Comparison of ENCODE assay signal across 1 cellular context in the genomic region with DNA sequence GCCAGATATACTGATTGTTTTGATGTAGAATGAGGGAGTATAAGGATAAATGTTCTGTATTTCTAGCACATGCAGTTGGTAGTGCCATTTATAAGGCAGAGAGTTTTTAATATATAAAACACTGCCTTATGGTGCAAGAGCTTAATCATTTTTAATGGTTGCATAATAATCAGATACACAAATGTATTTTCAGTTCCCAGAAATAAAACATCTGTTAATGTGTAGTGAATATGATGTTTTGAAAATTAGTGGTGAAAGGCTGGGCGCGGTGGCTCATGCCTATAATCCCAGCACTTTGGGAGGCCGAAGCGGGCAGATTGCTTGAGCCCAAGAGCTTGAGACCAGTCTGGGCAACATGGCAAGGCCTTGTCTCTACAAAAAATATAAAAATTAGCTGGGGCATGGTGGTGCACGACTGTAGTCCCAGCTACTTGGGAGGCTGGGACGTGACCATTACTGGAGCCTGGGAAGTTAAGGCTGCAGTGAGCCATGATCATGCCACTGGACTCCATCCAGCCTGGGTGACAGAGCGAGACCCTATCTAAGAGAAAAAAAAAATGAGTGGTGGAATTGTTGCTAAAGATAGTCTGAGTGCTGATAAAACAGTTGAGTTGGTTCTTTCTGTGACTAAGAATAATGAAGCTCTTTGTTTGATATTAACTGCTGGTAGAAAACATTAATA.
TF ChIP-seq lines count a peak whose summit lies in the region.

No MANE protein-coding gene starts in this region.

TF ChIP-seq in K562, 482 proteins besides CTCF, POLR2A, EP300 and RAD21 (continued from another document):
- TF ChIP-seq, protein P1, sequence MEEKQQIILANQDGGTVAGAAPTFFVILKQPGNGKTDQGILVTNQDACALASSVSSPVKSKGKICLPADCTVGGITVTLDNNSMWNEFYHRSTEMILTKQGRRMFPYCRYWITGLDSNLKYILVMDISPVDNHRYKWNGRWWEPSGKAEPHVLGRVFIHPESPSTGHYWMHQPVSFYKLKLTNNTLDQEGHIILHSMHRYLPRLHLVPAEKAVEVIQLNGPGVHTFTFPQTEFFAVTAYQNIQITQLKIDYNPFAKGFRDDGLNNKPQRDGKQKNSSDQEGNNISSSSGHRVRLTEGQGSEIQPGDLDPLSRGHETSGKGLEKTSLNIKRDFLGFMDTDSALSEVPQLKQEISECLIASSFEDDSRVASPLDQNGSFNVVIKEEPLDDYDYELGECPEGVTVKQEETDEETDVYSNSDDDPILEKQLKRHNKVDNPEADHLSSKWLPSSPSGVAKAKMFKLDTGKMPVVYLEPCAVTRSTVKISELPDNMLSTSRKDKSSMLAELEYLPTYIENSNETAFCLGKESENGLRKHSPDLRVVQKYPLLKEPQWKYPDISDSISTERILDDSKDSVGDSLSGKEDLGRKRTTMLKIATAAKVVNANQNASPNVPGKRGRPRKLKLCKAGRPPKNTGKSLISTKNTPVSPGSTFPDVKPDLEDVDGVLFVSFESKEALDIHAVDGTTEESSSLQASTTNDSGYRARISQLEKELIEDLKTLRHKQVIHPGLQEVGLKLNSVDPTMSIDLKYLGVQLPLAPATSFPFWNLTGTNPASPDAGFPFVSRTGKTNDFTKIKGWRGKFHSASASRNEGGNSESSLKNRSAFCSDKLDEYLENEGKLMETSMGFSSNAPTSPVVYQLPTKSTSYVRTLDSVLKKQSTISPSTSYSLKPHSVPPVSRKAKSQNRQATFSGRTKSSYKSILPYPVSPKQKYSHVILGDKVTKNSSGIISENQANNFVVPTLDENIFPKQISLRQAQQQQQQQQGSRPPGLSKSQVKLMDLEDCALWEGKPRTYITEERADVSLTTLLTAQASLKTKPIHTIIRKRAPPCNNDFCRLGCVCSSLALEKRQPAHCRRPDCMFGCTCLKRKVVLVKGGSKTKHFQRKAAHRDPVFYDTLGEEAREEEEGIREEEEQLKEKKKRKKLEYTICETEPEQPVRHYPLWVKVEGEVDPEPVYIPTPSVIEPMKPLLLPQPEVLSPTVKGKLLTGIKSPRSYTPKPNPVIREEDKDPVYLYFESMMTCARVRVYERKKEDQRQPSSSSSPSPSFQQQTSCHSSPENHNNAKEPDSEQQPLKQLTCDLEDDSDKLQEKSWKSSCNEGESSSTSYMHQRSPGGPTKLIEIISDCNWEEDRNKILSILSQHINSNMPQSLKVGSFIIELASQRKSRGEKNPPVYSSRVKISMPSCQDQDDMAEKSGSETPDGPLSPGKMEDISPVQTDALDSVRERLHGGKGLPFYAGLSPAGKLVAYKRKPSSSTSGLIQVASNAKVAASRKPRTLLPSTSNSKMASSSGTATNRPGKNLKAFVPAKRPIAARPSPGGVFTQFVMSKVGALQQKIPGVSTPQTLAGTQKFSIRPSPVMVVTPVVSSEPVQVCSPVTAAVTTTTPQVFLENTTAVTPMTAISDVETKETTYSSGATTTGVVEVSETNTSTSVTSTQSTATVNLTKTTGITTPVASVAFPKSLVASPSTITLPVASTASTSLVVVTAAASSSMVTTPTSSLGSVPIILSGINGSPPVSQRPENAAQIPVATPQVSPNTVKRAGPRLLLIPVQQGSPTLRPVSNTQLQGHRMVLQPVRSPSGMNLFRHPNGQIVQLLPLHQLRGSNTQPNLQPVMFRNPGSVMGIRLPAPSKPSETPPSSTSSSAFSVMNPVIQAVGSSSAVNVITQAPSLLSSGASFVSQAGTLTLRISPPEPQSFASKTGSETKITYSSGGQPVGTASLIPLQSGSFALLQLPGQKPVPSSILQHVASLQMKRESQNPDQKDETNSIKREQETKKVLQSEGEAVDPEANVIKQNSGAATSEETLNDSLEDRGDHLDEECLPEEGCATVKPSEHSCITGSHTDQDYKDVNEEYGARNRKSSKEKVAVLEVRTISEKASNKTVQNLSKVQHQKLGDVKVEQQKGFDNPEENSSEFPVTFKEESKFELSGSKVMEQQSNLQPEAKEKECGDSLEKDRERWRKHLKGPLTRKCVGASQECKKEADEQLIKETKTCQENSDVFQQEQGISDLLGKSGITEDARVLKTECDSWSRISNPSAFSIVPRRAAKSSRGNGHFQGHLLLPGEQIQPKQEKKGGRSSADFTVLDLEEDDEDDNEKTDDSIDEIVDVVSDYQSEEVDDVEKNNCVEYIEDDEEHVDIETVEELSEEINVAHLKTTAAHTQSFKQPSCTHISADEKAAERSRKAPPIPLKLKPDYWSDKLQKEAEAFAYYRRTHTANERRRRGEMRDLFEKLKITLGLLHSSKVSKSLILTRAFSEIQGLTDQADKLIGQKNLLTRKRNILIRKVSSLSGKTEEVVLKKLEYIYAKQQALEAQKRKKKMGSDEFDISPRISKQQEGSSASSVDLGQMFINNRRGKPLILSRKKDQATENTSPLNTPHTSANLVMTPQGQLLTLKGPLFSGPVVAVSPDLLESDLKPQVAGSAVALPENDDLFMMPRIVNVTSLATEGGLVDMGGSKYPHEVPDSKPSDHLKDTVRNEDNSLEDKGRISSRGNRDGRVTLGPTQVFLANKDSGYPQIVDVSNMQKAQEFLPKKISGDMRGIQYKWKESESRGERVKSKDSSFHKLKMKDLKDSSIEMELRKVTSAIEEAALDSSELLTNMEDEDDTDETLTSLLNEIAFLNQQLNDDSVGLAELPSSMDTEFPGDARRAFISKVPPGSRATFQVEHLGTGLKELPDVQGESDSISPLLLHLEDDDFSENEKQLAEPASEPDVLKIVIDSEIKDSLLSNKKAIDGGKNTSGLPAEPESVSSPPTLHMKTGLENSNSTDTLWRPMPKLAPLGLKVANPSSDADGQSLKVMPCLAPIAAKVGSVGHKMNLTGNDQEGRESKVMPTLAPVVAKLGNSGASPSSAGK (IDR thresholded peaks at IDR 0.05) = no peak
- no peak for TF ChIP-seq NR4A1 (CRISPR knock-in tag; IDR thresholded peaks at IDR 0.05)
- no peak for TF ChIP-seq NR4A1 (tag; IDR thresholded peaks at IDR 0.05)
- TF ChIP-seq HNRNPL (IDR thresholded peaks at IDR 0.05; ENCODE audit: low read depth, low read length) = no peak
- no peak for TF ChIP-seq ZNF717 (CRISPR knock-in tag; IDR thresholded peaks at IDR 0.05)
- peak; percentile 74 for TF ChIP-seq NBN (IDR thresholded peaks at IDR 0.05; ENCODE audit: low read depth)
- no peak for TF ChIP-seq YBX1 (IDR thresholded peaks at IDR 0.05)
- TF ChIP-seq ZNF79 (CRISPR knock-in tag; IDR thresholded peaks at IDR 0.05; ENCODE audit: low read depth) = no peak
- TF ChIP-seq, protein P2, sequence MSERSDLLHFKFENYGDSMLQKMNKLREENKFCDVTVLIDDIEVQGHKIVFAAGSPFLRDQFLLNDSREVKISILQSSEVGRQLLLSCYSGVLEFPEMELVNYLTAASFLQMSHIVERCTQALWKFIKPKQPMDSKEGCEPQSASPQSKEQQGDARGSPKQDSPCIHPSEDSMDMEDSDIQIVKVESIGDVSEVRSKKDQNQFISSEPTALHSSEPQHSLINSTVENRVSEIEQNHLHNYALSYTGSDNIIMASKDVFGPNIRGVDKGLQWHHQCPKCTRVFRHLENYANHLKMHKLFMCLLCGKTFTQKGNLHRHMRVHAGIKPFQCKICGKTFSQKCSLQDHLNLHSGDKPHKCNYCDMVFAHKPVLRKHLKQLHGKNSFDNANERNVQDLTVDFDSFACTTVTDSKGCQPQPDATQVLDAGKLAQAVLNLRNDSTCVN (CRISPR knock-in tag; IDR thresholded peaks at IDR 0.05) = no peak
- TF ChIP-seq, protein P3, sequence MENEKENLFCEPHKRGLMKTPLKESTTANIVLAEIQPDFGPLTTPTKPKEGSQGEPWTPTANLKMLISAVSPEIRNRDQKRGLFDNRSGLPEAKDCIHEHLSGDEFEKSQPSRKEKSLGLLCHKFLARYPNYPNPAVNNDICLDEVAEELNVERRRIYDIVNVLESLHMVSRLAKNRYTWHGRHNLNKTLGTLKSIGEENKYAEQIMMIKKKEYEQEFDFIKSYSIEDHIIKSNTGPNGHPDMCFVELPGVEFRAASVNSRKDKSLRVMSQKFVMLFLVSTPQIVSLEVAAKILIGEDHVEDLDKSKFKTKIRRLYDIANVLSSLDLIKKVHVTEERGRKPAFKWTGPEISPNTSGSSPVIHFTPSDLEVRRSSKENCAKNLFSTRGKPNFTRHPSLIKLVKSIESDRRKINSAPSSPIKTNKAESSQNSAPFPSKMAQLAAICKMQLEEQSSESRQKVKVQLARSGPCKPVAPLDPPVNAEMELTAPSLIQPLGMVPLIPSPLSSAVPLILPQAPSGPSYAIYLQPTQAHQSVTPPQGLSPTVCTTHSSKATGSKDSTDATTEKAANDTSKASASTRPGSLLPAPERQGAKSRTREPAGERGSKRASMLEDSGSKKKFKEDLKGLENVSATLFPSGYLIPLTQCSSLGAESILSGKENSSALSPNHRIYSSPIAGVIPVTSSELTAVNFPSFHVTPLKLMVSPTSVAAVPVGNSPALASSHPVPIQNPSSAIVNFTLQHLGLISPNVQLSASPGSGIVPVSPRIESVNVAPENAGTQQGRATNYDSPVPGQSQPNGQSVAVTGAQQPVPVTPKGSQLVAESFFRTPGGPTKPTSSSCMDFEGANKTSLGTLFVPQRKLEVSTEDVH (IDR thresholded peaks at IDR 0.05; ENCODE audit: low read depth, partially characterized antibody) = no peak
- no peak for TF ChIP-seq BRF1 (IDR thresholded peaks at IDR 0.05; ENCODE audit: borderline replicate concordance, extremely low read depth, insufficient read length)
- TF ChIP-seq, protein P4, sequence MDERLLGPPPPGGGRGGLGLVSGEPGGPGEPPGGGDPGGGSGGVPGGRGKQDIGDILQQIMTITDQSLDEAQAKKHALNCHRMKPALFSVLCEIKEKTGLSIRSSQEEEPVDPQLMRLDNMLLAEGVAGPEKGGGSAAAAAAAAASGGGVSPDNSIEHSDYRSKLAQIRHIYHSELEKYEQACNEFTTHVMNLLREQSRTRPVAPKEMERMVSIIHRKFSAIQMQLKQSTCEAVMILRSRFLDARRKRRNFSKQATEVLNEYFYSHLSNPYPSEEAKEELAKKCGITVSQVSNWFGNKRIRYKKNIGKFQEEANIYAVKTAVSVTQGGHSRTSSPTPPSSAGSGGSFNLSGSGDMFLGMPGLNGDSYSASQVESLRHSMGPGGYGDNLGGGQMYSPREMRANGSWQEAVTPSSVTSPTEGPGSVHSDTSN (CRISPR knock-in tag; IDR thresholded peaks at IDR 0.05; ENCODE audit: low read depth) = no peak
- TF ChIP-seq, protein P4 (tag; conservative IDR thresholded peaks at IDR 0.05; ENCODE audit: low read depth) = peak; percentile 55
- no peak for TF ChIP-seq ZNF644 (tag; IDR thresholded peaks at IDR 0.05; ENCODE audit: low read depth)
- no peak for TF ChIP-seq PCBP2 (IDR thresholded peaks at IDR 0.05; ENCODE audit: low read depth, low read length, poor library complexity, severe bottlenecking)
- TF ChIP-seq GTF2A2 (tag; IDR thresholded peaks at IDR 0.05) = no peak
- TF ChIP-seq MXI1 (IDR thresholded peaks at IDR 0.05; ENCODE audit: low read depth, low read length) = no peak
